28 cellular contexts compared by ENCODE assay signal in genomic region chr5:37857696-37858095, GRCh38. TPM values are rescaled to one million over a fixed set of nuclear protein-coding genes. Genes with fewer than 3 reads are reported as not detected.
"Had no signal": no experiment of that assay in that cellular context is flagged by ENCODE, and none has a peak within 500 bp of the region (broad histone marks: within the 10 kb centered on the region; RNA-seq: fewer than 3 reads in every experiment).

No MANE protein-coding gene starts in this region.

- FAIRE-seq: colon, endometrium, keratinocyte had no signal

- H3K4me1 ChIP-seq: esophagus squamous epithelium, gastrocnemius medialis, heart right ventricle, left lung, lower lobe of right lung had no signal

- H3K4me3 Mint-ChIP-seq: mesothelial cell of epicardium had no signal

- H3K4me3 ChIP-seq: coronary artery, dorsolateral prefrontal cortex, esophagus squamous epithelium, gastrocnemius medialis, heart right ventricle, left lung, lower lobe of right lung had no signal

- H3K27ac Mint-ChIP-seq: mesothelial cell of epicardium had no signal

- H3K4me1 Mint-ChIP-seq: mesothelial cell of epicardium had no signal

- H3K27ac ChIP-seq: coronary artery, dorsolateral prefrontal cortex, epithelial cell of prostate, esophagus squamous epithelium, gastrocnemius medialis, heart right ventricle, left lung, lower lobe of right lung had no signal

- H3K27me3 ChIP-seq: dorsolateral prefrontal cortex, esophagus squamous epithelium, gastrocnemius medialis had no signal

- DNase-seq: dermis blood vessel endothelial cell; dorsolateral prefrontal cortex; effector CD4-positive, alpha-beta T cell; effector memory CD4-positive, alpha-beta T cell; erythroblast; esophagus squamous epithelium; foreskin fibroblast; foreskin melanocyte; gastrocnemius medialis; glutamatergic neuron; head of caudate nucleus; heart right ventricle; hippocampal formation; left cardiac atrium; left lung; left ventricle myocardium superior; lower lobe of right lung; mesenchymal stem cell had no signal

- H3K36me3 Mint-ChIP-seq: mesothelial cell of epicardium had no signal

- H3K9me3 ChIP-seq: esophagus squamous epithelium, gastrocnemius medialis had no signal

- H3K36me3 ChIP-seq: esophagus squamous epithelium, gastrocnemius medialis, heart right ventricle, left lung, lower lobe of right lung had no signal

RNA-seq across cellular contexts. Expression of gene GDNF, which starts 17.9 kb away (rescaled TPM):
- total RNA-seq: cerebellum, dermis blood vessel endothelial cell, glomerular endothelial cell, left lung, lower lobe of right lung, lung microvascular endothelial cell, mononuclear cell had no signal
